Comparison of ENCODE assay signal across 1 cellular context in genomic region chr16:70467113-70467512, GRCh38.
TF ChIP-seq lines count a peak whose summit lies in the region.

No MANE protein-coding gene starts in this region.

TF ChIP-seq in K562, 482 proteins besides CTCF, POLR2A, EP300 and RAD21:
- no peak for TF ChIP-seq MED1 (CRISPR knock-in tag; IDR thresholded peaks at IDR 0.05; ENCODE audit: borderline replicate concordance)
- TF ChIP-seq NR2C2 (CRISPR knock-in tag; IDR thresholded peaks at IDR 0.05): no peak
- TF ChIP-seq NR2C2 (tag; IDR thresholded peaks at IDR 0.05): no peak
- TF ChIP-seq ZNF830 (CRISPR knock-in tag; IDR thresholded peaks at IDR 0.05): no peak
- TF ChIP-seq FOXM1 (IDR thresholded peaks at IDR 0.05; ENCODE audit: low read depth): no peak
- no peak for TF ChIP-seq FOXM1 (CRISPR knock-in tag; IDR thresholded peaks at IDR 0.05; ENCODE audit: low read depth)
